19 cellular contexts compared by ENCODE assay signal in the genomic region with DNA sequence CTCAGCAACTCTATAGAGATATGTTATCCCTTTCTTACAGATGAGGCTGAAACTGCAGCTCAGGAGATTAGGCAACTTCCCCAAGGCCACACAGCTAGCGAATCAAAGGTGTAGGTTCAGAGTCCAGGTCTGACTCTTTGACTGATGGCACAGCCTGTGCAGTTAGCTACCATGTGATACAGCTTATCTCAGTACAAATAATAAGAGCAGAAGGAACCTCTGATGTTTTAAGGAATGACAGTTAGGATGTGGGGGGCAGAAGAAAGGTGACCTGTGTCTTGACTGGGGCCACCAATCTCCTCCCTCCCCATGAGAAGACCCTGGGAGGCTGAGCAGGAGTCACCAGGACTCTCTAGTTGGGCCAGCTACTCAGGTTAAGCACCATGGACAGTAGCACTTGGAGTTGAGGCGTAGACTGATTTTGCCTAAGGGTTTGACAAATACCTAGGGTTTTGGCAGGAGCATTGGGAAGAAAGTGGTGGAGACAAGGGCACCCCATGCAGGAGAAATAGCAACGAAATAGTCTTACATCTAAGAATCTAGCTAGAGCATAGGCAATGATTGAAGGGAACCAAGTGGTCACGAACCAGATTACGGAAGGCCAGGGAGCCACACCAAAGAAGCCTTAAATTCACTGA. TPM values are rescaled to one million over a fixed set of nuclear protein-coding genes. Genes with fewer than 3 reads are reported as not detected.
"Had no signal": no experiment of that assay in that cellular context is flagged by ENCODE, and none has a peak within 500 bp of the region (broad histone marks: within the 10 kb centered on the region; RNA-seq: fewer than 3 reads in every experiment).

No MANE protein-coding gene starts in this region.

- H3K4me1 ChIP-seq: psoas muscle had no signal

- FAIRE-seq: TTC549 had no signal

- ATAC-seq: activated CD4-positive, CD25-positive, alpha-beta regulatory T cell treated with anti-CD3 and anti-CD28 coated beads, Interleukin-2, amount 50 U/mL, for 24 hours; activated CD8-positive, alpha-beta memory T cell treated with anti-CD3 and anti-CD28 coated beads, Interleukin-2, amount 10 ng/mL, durations not matched to agents 7 days and 5 days; activated T-cell treated with anti-CD3 and anti-CD28 coated beads, Interleukin-2, amount 50 U/mL, for 4 hours; natural killer cell treated with Interleukin-12 subunit alpha and Interleukin-12 subunit beta and Interleukin-15 and Interleukin-18, amount 100 ng/mL, for 72 hours; psoas muscle; sciatic nerve; T-cell had no signal

- H3K4me1 Mint-ChIP-seq: activated CD8-positive, alpha-beta memory T cell treated with anti-CD3 and anti-CD28 coated beads, Interleukin-2, amount 10 ng/mL, durations not matched to agents 7 days and 5 days; endodermal cell; T-cell had no signal

- H3K9me3 ChIP-seq: psoas muscle had no signal

- H3K9me3 Mint-ChIP-seq: activated naive CD8-positive, alpha-beta T cell treated with anti-CD3 and anti-CD28 coated beads for 36 hours; activated T-cell treated with anti-CD3 and anti-CD28 coated beads, Interleukin-2, amount 50 U/mL, for 4 hours; natural killer cell treated with Interleukin-12 subunit alpha and Interleukin-12 subunit beta and Interleukin-15 and Interleukin-18, amount 100 ng/mL, for 72 hours had no signal

- H3K4me3 Mint-ChIP-seq: activated CD8-positive, alpha-beta memory T cell treated with anti-CD3 and anti-CD28 coated beads, Interleukin-2, amount 10 ng/mL, durations not matched to agents 7 days and 5 days; activated naive CD8-positive, alpha-beta T cell treated with anti-CD3 and anti-CD28 coated beads for 36 hours; activated T-cell treated with anti-CD3 and anti-CD28 coated beads, Interleukin-2, amount 50 U/mL, for 4 hours; endodermal cell; natural killer cell treated with Interleukin-12 subunit alpha and Interleukin-12 subunit beta and Interleukin-15 and Interleukin-18, amount 100 ng/mL, for 72 hours; T-cell had no signal

- DNase-seq: activated CD4-positive, alpha-beta T cell treated with anti-CD3 and anti-CD28 coated beads, Interleukin-2, amount 50 U/mL, for 48 hours; activated CD8-positive, alpha-beta memory T cell treated with anti-CD3 and anti-CD28 coated beads, Interleukin-2, amount 10 ng/mL, durations not matched to agents 7 days and 5 days; activated gamma-delta T cell treated with Interleukin-2 at 50 U/mL for 16 hours; activated naive CD8-positive, alpha-beta T cell treated with anti-CD3 and anti-CD28 coated beads for 36 hours; activated T-cell treated with anti-CD3 and anti-CD28 coated beads, Interleukin-2, amount 50 U/mL, for 4 hours; dermis blood vessel endothelial cell; endodermal cell; mammary epithelial cell; occipital lobe; psoas muscle; stimulated activated CD4-positive, alpha-beta T cell treated with anti-CD3 and anti-CD28 coated beads, Interleukin-2, amount 100 ng/mL, for 24 hours; stimulated activated naive CD4-positive, alpha-beta T cell; T-cell; trophoblast cell had no signal

- H3K27me3 Mint-ChIP-seq: T-cell had no signal

- H3K36me3 Mint-ChIP-seq: activated CD8-positive, alpha-beta memory T cell treated with anti-CD3 and anti-CD28 coated beads, Interleukin-2, amount 10 ng/mL, durations not matched to agents 7 days and 5 days; activated naive CD8-positive, alpha-beta T cell treated with anti-CD3 and anti-CD28 coated beads for 36 hours; natural killer cell treated with Interleukin-12 subunit alpha and Interleukin-12 subunit beta and Interleukin-15 and Interleukin-18, amount 100 ng/mL, for 72 hours; T-cell had no signal

- H3K27ac ChIP-seq: psoas muscle had no signal

- H3K27ac Mint-ChIP-seq: activated CD8-positive, alpha-beta memory T cell treated with anti-CD3 and anti-CD28 coated beads, Interleukin-2, amount 10 ng/mL, durations not matched to agents 7 days and 5 days; activated naive CD8-positive, alpha-beta T cell treated with anti-CD3 and anti-CD28 coated beads for 36 hours; endodermal cell; natural killer cell treated with Interleukin-12 subunit alpha and Interleukin-12 subunit beta and Interleukin-15 and Interleukin-18, amount 100 ng/mL, for 72 hours; T-cell had no signal

- H3K4me3 ChIP-seq: psoas muscle had no signal

RNA-seq across cellular contexts. Expression of a gene that starts 22.8 kb away (rescaled TPM):
- total RNA-seq: activated naive CD8-positive, alpha-beta T cell treated with anti-CD3 and anti-CD28 coated beads for 36 hours; cerebellum; endodermal cell; mammary epithelial cell; natural killer cell treated with Interleukin-12 subunit alpha and Interleukin-12 subunit beta and Interleukin-15 and Interleukin-18, amount 100 ng/mL, for 72 hours; occipital lobe; psoas muscle; sciatic nerve had no signal
- polyA plus RNA-seq: mammary epithelial cell had no signal
